In genomic region chr12:108297424-108297823, GRCh38 we compare ENCODE assay signal across 19 cellular contexts. TPM values are rescaled to one million over a fixed set of nuclear protein-coding genes. Genes with fewer than 3 reads are reported as not detected.
A peak's percentile ranks its signal among the peaks of the same experiment; 100 is the strongest.
DNase-seq lines count a peak whose midpoint lies in the region; ATAC-seq and TF ChIP-seq lines count a peak whose summit lies in the region.
"Had no signal": no experiment of that assay in that cellular context is flagged by ENCODE, and none has a peak within 500 bp of the region (broad histone marks: within the 10 kb centered on the region; RNA-seq: fewer than 3 reads in every experiment).

No MANE protein-coding gene starts in this region.

- CTCF ChIA-PET in activated CD8-positive, alpha-beta memory T cell treated with anti-CD3 and anti-CD28 coated beads, Interleukin-2, amount 10 ng/mL, durations not matched to agents 7 days and 5 days (lab: Charles Lee), result interaction anchor here (1.9 kb wide), 1 partner anchor 10 kb away, joined by 6 read pairs; no protein-coding TSS in a partner anchor
- CTCF ChIA-PET in CD4-positive, alpha-beta T cell (lab: Charles Lee), result no interaction called here

- H3K27me3 ChIP-seq in CD4-positive, alpha-beta T cell (ENCODE audit: control insufficient read depth, insufficient read depth, low read length), result no peaks in the 10 kb centered on the region
- no peaks in the 10 kb centered on the region for H3K27me3 ChIP-seq in hepatocyte

- POLR2A ChIA-PET in CD4-positive, alpha-beta T cell (lab: Charles Lee), result interaction anchor here (1.3 kb wide), 1 partner anchor 10 kb away, joined by 3 read pairs; no protein-coding TSS in a partner anchor

- peak overlapping the region; percentile 82 for H3K27ac Mint-ChIP-seq in activated CD8-positive, alpha-beta memory T cell treated with anti-CD3 and anti-CD28 coated beads, Interleukin-2, amount 10 ng/mL, durations not matched to agents 7 days and 5 days
- H3K27ac Mint-ChIP-seq in CD4-positive, alpha-beta T cell, result peak overlapping the region; percentile 37
- H3K27ac Mint-ChIP-seq in central memory CD8-positive, alpha-beta T cell (ENCODE audit: low read depth), result peak overlapping the region; percentile 83
- peak overlapping the region; percentile 2 for H3K27ac Mint-ChIP-seq in osteocyte (ENCODE audit: unreplicated experiment)
- H3K27ac Mint-ChIP-seq: H9 had no signal

- H3K4me1 ChIP-seq in hepatocyte (ENCODE audit: insufficient read depth), result peaks cover 7% of the 10 kb centered on the region

- peaks cover 11% of the 10 kb centered on the region for H3K27me3 Mint-ChIP-seq in activated CD8-positive, alpha-beta memory T cell treated with anti-CD3 and anti-CD28 coated beads, Interleukin-2, amount 10 ng/mL, durations not matched to agents 7 days and 5 days
- no peaks in the 10 kb centered on the region for H3K27me3 Mint-ChIP-seq in CD4-positive, alpha-beta T cell
- H3K27me3 Mint-ChIP-seq in central memory CD8-positive, alpha-beta T cell, result no peaks in the 10 kb centered on the region
- no peaks in the 10 kb centered on the region for H3K27me3 Mint-ChIP-seq in osteocyte (ENCODE audit: unreplicated experiment)

- intact Hi-C loops in CD4-positive, alpha-beta T cell (cut with DNase I, micrococcal nuclease), result no loop called here

- DNase-seq in activated CD8-positive, alpha-beta memory T cell treated with anti-CD3 and anti-CD28 coated beads, Interleukin-2, amount 10 ng/mL, durations not matched to agents 7 days and 5 days, result no peak
- no peak for DNase-seq in activated CD8-positive, alpha-beta memory T cell treated with anti-CD3 and anti-CD28 coated beads, Interleukin-2, amount 50 U/mL, for 48 hours
- DNase-seq in CD4-positive, alpha-beta T cell, result no peak
- no peak for DNase-seq in central memory CD8-positive, alpha-beta T cell (ENCODE audit: low spot score in 2 of 2)
- DNase-seq in osteocyte (ENCODE audit: extremely low spot score, unreplicated experiment) (no peak), hepatocyte (ENCODE audit: low spot score) (no peak), caudate nucleus (lab: John Stamatoyannopoulos, UW) (no peak)
- DNase-seq: DMS 273 treated with DMSO at 0.1 percent for 48 hours, DND-41, H9, KBM-7, NCI-H1105, NCI-H1694, NCI-H2081 treated with DMSO at 0.1 percent for 48 hours, NCI-H446 treated with DMSO at 0.1 percent for 48 hours had no signal

- 89% methylated on average over 2 of the region's 2 CpGs for WGBS in hepatocyte (ENCODE audit: low lambda C conversion rate, missing lambda C conversion rate)

- H2AFZ ChIP-seq in hepatocyte, result no peak overlapping the region

- H3K4me3 ChIP-seq in hepatocyte, result no peak overlapping the region

- no peak for ATAC-seq in activated CD8-positive, alpha-beta memory T cell treated with anti-CD3 and anti-CD28 coated beads, Interleukin-2, amount 10 ng/mL, durations not matched to agents 7 days and 5 days
- ATAC-seq in CD4-positive, alpha-beta T cell (ENCODE audit: poor library complexity), result no peak
- ATAC-seq in central memory CD8-positive, alpha-beta T cell (replicated peaks; ENCODE audit: extremely low read depth, poor library complexity, severe bottlenecking), result no peak
- ATAC-seq: Right ventricle myocardium inferior had no signal

- H4K20me1 ChIP-seq in hepatocyte (ENCODE audit: insufficient read depth, poor library complexity, severe bottlenecking), result no peaks in the 10 kb centered on the region

- H3K4me1 Mint-ChIP-seq in activated CD8-positive, alpha-beta memory T cell treated with anti-CD3 and anti-CD28 coated beads, Interleukin-2, amount 10 ng/mL, durations not matched to agents 7 days and 5 days, result peaks cover 47% of the 10 kb centered on the region
- H3K4me1 Mint-ChIP-seq in CD4-positive, alpha-beta T cell (ENCODE audit: low read depth), result peaks cover 27% of the 10 kb centered on the region
- H3K4me1 Mint-ChIP-seq in central memory CD8-positive, alpha-beta T cell, result peaks cover 62% of the 10 kb centered on the region
- peaks cover 48% of the 10 kb centered on the region for H3K4me1 Mint-ChIP-seq in osteocyte (ENCODE audit: unreplicated experiment)

- TF ChIP-seq CTCF in CD4-positive, alpha-beta T cell (IDR thresholded peaks at IDR 0.05), result no peak
- no peak for TF ChIP-seq CTCF in osteocyte (IDR thresholded peaks at IDR 0.05)
- TF ChIP-seq CTCF in hepatocyte (IDR thresholded peaks at IDR 0.05; ENCODE audit: poor library complexity), result no peak

- H3K9me3 Mint-ChIP-seq in activated CD8-positive, alpha-beta memory T cell treated with anti-CD3 and anti-CD28 coated beads, Interleukin-2, amount 10 ng/mL, durations not matched to agents 7 days and 5 days (ENCODE audit: low read depth), result no peaks in the 10 kb centered on the region
- no peaks in the 10 kb centered on the region for H3K9me3 Mint-ChIP-seq in CD4-positive, alpha-beta T cell
- H3K9me3 Mint-ChIP-seq in central memory CD8-positive, alpha-beta T cell, result peaks cover 1% of the 10 kb centered on the region
- H3K9me3 Mint-ChIP-seq in osteocyte (ENCODE audit: unreplicated experiment), result peaks cover under 1% of the 10 kb centered on the region

- H3K4me3 Mint-ChIP-seq in activated CD8-positive, alpha-beta memory T cell treated with anti-CD3 and anti-CD28 coated beads, Interleukin-2, amount 10 ng/mL, durations not matched to agents 7 days and 5 days, result no peak overlapping the region
- H3K4me3 Mint-ChIP-seq in CD4-positive, alpha-beta T cell, result no peak overlapping the region
- H3K4me3 Mint-ChIP-seq in central memory CD8-positive, alpha-beta T cell, result peak overlapping the region; percentile 4
- H3K4me3 Mint-ChIP-seq in osteocyte (ENCODE audit: unreplicated experiment), result no peak overlapping the region
- H3K4me3 Mint-ChIP-seq: H9 had no signal

- no peak overlapping the region for H3K4me2 ChIP-seq in hepatocyte

- no peak overlapping the region for H3K27ac ChIP-seq in CD4-positive, alpha-beta T cell (ENCODE audit: low read depth, low read length)
- H3K27ac ChIP-seq in hepatocyte (no peak overlapping the region), caudate nucleus (ENCODE audit: low read depth, low read length) (no peak overlapping the region)
- H3K27ac ChIP-seq: C4-2B had no signal

- no peaks in the 10 kb centered on the region for H3K36me3 ChIP-seq in hepatocyte (replicated peaks; ENCODE audit: insufficient read depth, low read depth)

- no peaks in the 10 kb centered on the region for H3K79me2 ChIP-seq in hepatocyte

- no peaks in the 10 kb centered on the region for H3K36me3 Mint-ChIP-seq in activated CD8-positive, alpha-beta memory T cell treated with anti-CD3 and anti-CD28 coated beads, Interleukin-2, amount 10 ng/mL, durations not matched to agents 7 days and 5 days
- H3K36me3 Mint-ChIP-seq in CD4-positive, alpha-beta T cell (ENCODE audit: low read depth), result no peaks in the 10 kb centered on the region
- peaks cover 6% of the 10 kb centered on the region for H3K36me3 Mint-ChIP-seq in central memory CD8-positive, alpha-beta T cell (ENCODE audit: insufficient read depth)
- peaks cover 11% of the 10 kb centered on the region for H3K36me3 Mint-ChIP-seq in osteocyte (ENCODE audit: unreplicated experiment)

- no peaks in the 10 kb centered on the region for H3K9me2 ChIP-seq in hepatocyte (replicated peaks; ENCODE audit: insufficient read depth)

- H3K9me3 ChIP-seq in CD4-positive, alpha-beta T cell (ENCODE audit: control insufficient read depth, low read length), result no peaks in the 10 kb centered on the region
- H3K9me3 ChIP-seq in hepatocyte (ENCODE audit: low read depth), result no peaks in the 10 kb centered on the region

RNA-seq across cellular contexts. Expression of gene CMKLR1, which starts 41.7 kb away (rescaled TPM):
- total RNA-seq in activated CD8-positive, alpha-beta memory T cell treated with anti-CD3 and anti-CD28 coated beads, Interleukin-2, amount 10 ng/mL, durations not matched to agents 7 days and 5 days, result not detected
- not detected for total RNA-seq in CD4-positive, alpha-beta T cell
- total RNA-seq in osteocyte (47.5 and 48.5 TPM in 2 replicates), hepatocyte (1.4 and 2.2 TPM in 2 replicates)
- 1.5 and 3.1 TPM in 2 replicates for polyA plus RNA-seq in hepatocyte
- total RNA-seq: G401, OCI-LY7 had no signal

Comparison
In these comparisons a context has a peak if more than half of its experiments do, and no peak if none do; other contexts are left out.
1. H3K27ac Mint-ChIP-seq: peak in every context shown above with its lines; median percentile 83 in central memory CD8-positive, alpha-beta T cell; 82 in activated CD8-positive, alpha-beta memory T cell treated with anti-CD3 and anti-CD28 coated beads, Interleukin-2, amount 10 ng/mL, durations not matched to agents 7 days and 5 days; 37 in CD4-positive, alpha-beta T cell; 2 in osteocyte.
2. RNA of gene CMKLR1, which starts 41.7 kb away (total RNA-seq): 47.5 to 48.5 TPM in osteocyte; 1.4 to 2.2 TPM in hepatocyte, not detected in activated CD8-positive, alpha-beta memory T cell treated with anti-CD3 and anti-CD28 coated beads, Interleukin-2, amount 10 ng/mL, durations not matched to agents 7 days and 5 days and not detected in CD4-positive, alpha-beta T cell; every median in the first group is over 10 times any median in the second.